1 cellular context compared by ENCODE assay signal in the genomic region with DNA sequence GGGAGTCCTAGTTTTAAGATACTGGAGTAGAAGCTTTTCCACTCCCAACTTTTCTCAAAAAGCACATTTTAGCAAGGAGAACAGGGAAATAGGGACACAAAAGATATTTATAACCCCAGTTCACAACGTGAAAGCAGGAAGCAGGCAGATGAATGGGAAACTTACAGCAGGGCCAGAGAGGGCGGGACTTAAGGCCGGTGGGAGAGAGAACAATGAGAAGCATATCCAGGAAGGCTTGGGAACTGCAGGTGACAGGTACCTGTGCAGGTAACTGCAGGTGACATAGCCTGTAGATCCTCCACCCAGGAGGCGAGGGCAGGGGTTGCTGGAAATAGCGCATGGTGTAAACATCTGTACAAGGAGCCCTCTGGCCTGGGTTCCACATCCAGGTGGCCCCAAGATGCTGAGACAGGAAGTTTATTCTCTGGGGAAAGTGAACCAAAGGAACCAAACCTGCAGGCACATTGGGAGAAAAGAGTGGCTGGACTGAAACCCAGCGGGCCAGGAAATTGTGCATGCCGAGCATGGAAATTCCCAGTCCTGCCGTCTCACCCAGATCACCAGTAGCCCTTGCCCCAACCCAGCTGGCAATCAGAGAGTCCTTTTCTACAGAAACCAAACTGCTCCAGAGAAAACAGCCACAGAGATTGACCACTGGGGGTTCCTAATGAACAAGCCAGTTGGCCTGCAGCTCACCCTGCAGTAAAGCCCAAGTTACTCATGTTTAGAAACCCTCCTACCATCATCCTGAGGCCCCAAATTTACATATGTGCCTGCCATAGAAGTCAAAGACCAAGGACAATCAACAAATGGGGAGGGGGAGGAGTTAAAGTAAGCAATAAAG.
A peak's percentile ranks its signal among the peaks of the same experiment; 100 is the strongest.
TF ChIP-seq lines count a peak whose summit lies in the region.

No MANE protein-coding gene starts in this region.

TF ChIP-seq in HepG2, 621 proteins besides CTCF, POLR2A, EP300 and RAD21:
- TF ChIP-seq ZNF251 (CRISPR knock-in tag; IDR thresholded peaks at IDR 0.05) (no peak), TSC22D2 (CRISPR knock-in tag; IDR thresholded peaks at IDR 0.05; ENCODE audit: borderline replicate concordance) (no peak), ZNF790 (CRISPR knock-in tag; IDR thresholded peaks at IDR 0.05; ENCODE audit: borderline replicate concordance) (no peak), MIXL1 (CRISPR knock-in tag; IDR thresholded peaks at IDR 0.05) (no peak), SP2 (CRISPR knock-in tag; IDR thresholded peaks at IDR 0.05) (no peak), ZEB1 (IDR thresholded peaks at IDR 0.05; ENCODE audit: insufficient replicate concordance, low read depth) (peak; percentile 41)
- TF ChIP-seq, protein P1, sequence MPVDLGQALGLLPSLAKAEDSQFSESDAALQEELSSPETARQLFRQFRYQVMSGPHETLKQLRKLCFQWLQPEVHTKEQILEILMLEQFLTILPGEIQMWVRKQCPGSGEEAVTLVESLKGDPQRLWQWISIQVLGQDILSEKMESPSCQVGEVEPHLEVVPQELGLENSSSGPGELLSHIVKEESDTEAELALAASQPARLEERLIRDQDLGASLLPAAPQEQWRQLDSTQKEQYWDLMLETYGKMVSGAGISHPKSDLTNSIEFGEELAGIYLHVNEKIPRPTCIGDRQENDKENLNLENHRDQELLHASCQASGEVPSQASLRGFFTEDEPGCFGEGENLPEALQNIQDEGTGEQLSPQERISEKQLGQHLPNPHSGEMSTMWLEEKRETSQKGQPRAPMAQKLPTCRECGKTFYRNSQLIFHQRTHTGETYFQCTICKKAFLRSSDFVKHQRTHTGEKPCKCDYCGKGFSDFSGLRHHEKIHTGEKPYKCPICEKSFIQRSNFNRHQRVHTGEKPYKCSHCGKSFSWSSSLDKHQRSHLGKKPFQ (CRISPR knock-in tag; IDR thresholded peaks at IDR 0.05; ENCODE audit: insufficient replicate concordance) = no peak
